Comparison of ENCODE assay signal across 8 cellular contexts in the genomic region with DNA sequence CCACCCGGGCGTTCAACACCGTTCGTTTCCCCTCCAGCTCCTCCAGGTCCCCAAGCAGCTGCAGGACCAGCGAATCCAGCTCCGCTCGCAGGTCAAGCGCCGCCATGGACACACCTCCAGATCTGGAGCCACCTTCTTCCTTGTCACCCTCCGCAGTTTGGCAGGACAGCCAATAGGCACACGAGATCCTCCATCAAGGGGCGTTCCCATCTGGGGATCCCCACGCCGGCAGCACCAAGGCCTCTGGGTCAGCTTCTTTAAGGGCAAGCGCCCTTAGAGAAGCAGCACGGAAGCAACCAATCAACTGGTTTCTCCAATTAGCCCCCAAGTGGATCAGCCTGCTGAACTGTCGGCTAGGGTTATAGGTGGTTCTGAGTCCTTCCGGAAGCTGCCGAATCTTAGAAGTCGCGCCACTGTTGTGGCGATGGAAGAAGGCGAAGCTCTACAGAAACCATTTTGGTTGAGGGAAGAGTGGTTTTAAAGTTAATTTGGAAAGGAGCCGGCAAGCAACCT. TPM values are rescaled to one million over a fixed set of nuclear protein-coding genes. Genes with fewer than 3 reads are reported as not detected.
DNase-seq lines count a peak whose midpoint lies in the region; ATAC-seq and TF ChIP-seq lines count a peak whose summit lies in the region.

No MANE protein-coding gene starts in this region.

- H4K20me1 ChIP-seq in PC-3 (ENCODE audit: low read length): peaks cover 10% of the 10 kb centered on the region; the same call in 1 of the 2 replicates

- peak overlapping the region; percentile 37 for H3K27ac ChIP-seq in PC-3 (ENCODE audit: low read length)
- H3K27ac ChIP-seq in esophagus (ENCODE audit: low read depth in 2 of 2, low read length in 1 of 2): peak overlapping the region; percentile 96 to 97
- peak overlapping the region; percentile 90 for H3K27ac ChIP-seq in muscle layer of colon (ENCODE audit: low read depth, low read length)

- BruUV-seq in PC-3 (replicated peaks; lab: Mats Ljungman, UMichigan): TSS peak; percentile 70

- CTCF ChIA-PET in PC-3 (lab: Charles Lee): interaction anchor here (0.5 to 1.2 kb wide), 3 partner anchors 161 to 1151 kb away, joined by 5 read pairs; a partner anchor contains a TSS

- H3K9me2 ChIP-seq in PC-3 (replicated peaks; ENCODE audit: low read length): no peaks in the 10 kb centered on the region

- peak overlapping the region; percentile 100 for H3K4me3 Mint-ChIP-seq in activated T-cell treated with anti-CD3 and anti-CD28 coated beads, Interleukin-2, amount 50 U/mL, for 24 hours

- H3K9me3 ChIP-seq in PC-3 (ENCODE audit: low read length) (no peaks in the 10 kb centered on the region), esophagus (ENCODE audit: control insufficient read depth in 2 of 2, insufficient read depth in 1 of 2, low read depth in 1 of 2, low read length in 1 of 2) (no peaks in the 10 kb centered on the region), muscle layer of colon (ENCODE audit: low read length) (no peaks in the 10 kb centered on the region)

- no peaks in the 10 kb centered on the region for H3K9me3 Mint-ChIP-seq in activated T-cell treated with anti-CD3 and anti-CD28 coated beads, Interleukin-2, amount 50 U/mL, for 24 hours

- peaks cover 28% of the 10 kb centered on the region for H3K79me2 ChIP-seq in PC-3 (ENCODE audit: low read length)

- peak overlapping the region; percentile 74 for H3K4me3 ChIP-seq in Jurkat, Clone E6-1 (ENCODE audit: low read length)
- peak overlapping the region; percentile 71 for H3K4me3 ChIP-seq in PC-3 (ENCODE audit: low read length)
- peak overlapping the region; percentile 76 to 88 for H3K4me3 ChIP-seq in esophagus (ENCODE audit: low read depth in 1 of 2, low read length in 2 of 2)
- peak overlapping the region; percentile 72 to 78 for H3K4me3 ChIP-seq in muscle layer of colon (ENCODE audit: low read depth in 1 of 2, low read length in 2 of 2)

- TF ChIP-seq CTCF in PC-3 (conservative IDR thresholded peaks at IDR 0.05; ENCODE audit: low read depth, low read length): no peak

- peak overlapping the region; percentile 99 for H3K27ac Mint-ChIP-seq in activated T-cell treated with anti-CD3 and anti-CD28 coated beads, Interleukin-2, amount 50 U/mL, for 24 hours

- peak overlapping the region; percentile 83 for H2AFZ ChIP-seq in PC-3 (ENCODE audit: low read length)

- 0% methylated on average over 24 of the region's 24 CpGs for WGBS in esophagus, 2 donors

- POLR2A ChIA-PET in PC-3 (lab: Charles Lee; ENCODE audit: unreplicated experiment): interaction anchor here (0.7 to 0.9 kb wide), 3 partner anchors 49 to 429 kb away, joined by 3 read pairs; no protein-coding TSS in a partner anchor

- intact Hi-C loops in PC-3 (cut with micrococcal nuclease): no loop called here

- H3K4me1 Mint-ChIP-seq in activated T-cell treated with anti-CD3 and anti-CD28 coated beads, Interleukin-2, amount 50 U/mL, for 24 hours (ENCODE audit: low read depth): peaks cover 47% of the 10 kb centered on the region

- H3K4me1 ChIP-seq in PC-3 (ENCODE audit: insufficient read depth, low read length): peaks cover 12% of the 10 kb centered on the region
- H3K4me1 ChIP-seq in esophagus (ENCODE audit: control insufficient read depth in 2 of 2, insufficient read depth in 2 of 2, low read length in 1 of 2): peaks cover 3 to 5% of the 10 kb centered on the region in 2 donors
- peaks cover 13% of the 10 kb centered on the region for H3K4me1 ChIP-seq in muscle layer of colon (ENCODE audit: insufficient read depth, low read length)

- H3K36me3 Mint-ChIP-seq in activated T-cell treated with anti-CD3 and anti-CD28 coated beads, Interleukin-2, amount 50 U/mL, for 24 hours (ENCODE audit: low read depth): peaks cover 91% of the 10 kb centered on the region

- DNase-seq in DMS53 (lab: John Stamatoyannopoulos, UW) (peak; percentile 90), PC-3 (peak; percentile 92)
- peak; percentile 77 for DNase-seq in Jurkat, Clone E6-1 (ENCODE audit: low read depth, low spot score)
- DNase-seq in activated T-cell treated with anti-CD3 and anti-CD28 coated beads, Interleukin-2, amount 50 U/mL, for 24 hours: peak; percentile 87
- DNase-seq in stimulated activated CD8-positive, alpha-beta memory T cell treated with anti-CD3 and anti-CD28 coated beads, Interleukin-7, amount 100 ng/mL, for 1 hour (ENCODE audit: low read depth in 2 of 2): peak; percentile 52 to 58

- H3K27me3 Mint-ChIP-seq in activated T-cell treated with anti-CD3 and anti-CD28 coated beads, Interleukin-2, amount 50 U/mL, for 24 hours: no peaks in the 10 kb centered on the region

- peaks cover 32% of the 10 kb centered on the region for H3K36me3 ChIP-seq in PC-3 (ENCODE audit: low read depth, low read length)
- peaks cover 7 to 31% of the 10 kb centered on the region in 2 donors for H3K36me3 ChIP-seq in esophagus (ENCODE audit: control insufficient read depth in 2 of 2, insufficient read depth in 2 of 2, low read length in 1 of 2)
- H3K36me3 ChIP-seq in muscle layer of colon (ENCODE audit: insufficient read depth, low read length): peaks cover 36% of the 10 kb centered on the region

- peak overlapping the region; percentile 77 for H3K4me2 ChIP-seq in PC-3 (ENCODE audit: low read length)

- ATAC-seq in GM21717 (IDR thresholded peaks at IDR 0.05; ENCODE audit: unreplicated experiment) (peak; percentile 76), PC-3 (peak; percentile 75)

- H3K9ac ChIP-seq in PC-3 (ENCODE audit: low read length) (peak overlapping the region; percentile 94), muscle layer of colon (ENCODE audit: low read length) (peak overlapping the region; percentile 25)

- no peaks in the 10 kb centered on the region for H3F3A ChIP-seq in PC-3 (ENCODE audit: low read length, unreplicated experiment)

- H3K27me3 ChIP-seq in PC-3 (ENCODE audit: low read length): no peaks in the 10 kb centered on the region
- H3K27me3 ChIP-seq in esophagus (ENCODE audit: control insufficient read depth in 1 of 2, insufficient read depth in 2 of 2, low read length in 2 of 2): no peaks in the 10 kb centered on the region
- H3K27me3 ChIP-seq in muscle layer of colon (ENCODE audit: control insufficient read depth in 1 of 2, insufficient read depth in 2 of 2, low read length in 2 of 2): no peaks in the 10 kb centered on the region

RNA-seq across cellular contexts. Expression of a gene that starts 0.6 kb away (rescaled TPM):
- 168 TPM for polyA plus RNA-seq in Jurkat, Clone E6-1 (2012; ENCODE audit: insufficient read depth, insufficient read length)
- total RNA-seq in PC-3 (2014; rRNA removed): 203 and 207 TPM in 2 replicates
- polyA plus RNA-seq in esophagus: 10 to 100 TPM; 42.7 to 74.4 TPM

RNA-seq across cellular contexts. Expression of a gene that starts 13.8 kb away (rescaled TPM):
- 47.0 TPM for polyA plus RNA-seq in Jurkat, Clone E6-1 (2012; ENCODE audit: insufficient read depth, insufficient read length)
- 27.1 and 33.5 TPM in 2 replicates for total RNA-seq in PC-3 (2014; rRNA removed)
- polyA plus RNA-seq in esophagus: 10 to 100 TPM; 20.5 to 32.5 TPM

Comparison
In these comparisons a context has a peak if more than half of its experiments do, and no peak if none do; other contexts are left out.
1. Peak in every context shown above with its lines: DNase-seq, ATAC-seq, H3K4me3 ChIP-seq and H3K27ac ChIP-seq.
2. H3K27ac ChIP-seq: peak in every context shown above with its lines; median percentile 96 in esophagus; 90 in muscle layer of colon; 37 in PC-3.